12 cellular contexts compared by ENCODE assay signal in the genomic region with DNA sequence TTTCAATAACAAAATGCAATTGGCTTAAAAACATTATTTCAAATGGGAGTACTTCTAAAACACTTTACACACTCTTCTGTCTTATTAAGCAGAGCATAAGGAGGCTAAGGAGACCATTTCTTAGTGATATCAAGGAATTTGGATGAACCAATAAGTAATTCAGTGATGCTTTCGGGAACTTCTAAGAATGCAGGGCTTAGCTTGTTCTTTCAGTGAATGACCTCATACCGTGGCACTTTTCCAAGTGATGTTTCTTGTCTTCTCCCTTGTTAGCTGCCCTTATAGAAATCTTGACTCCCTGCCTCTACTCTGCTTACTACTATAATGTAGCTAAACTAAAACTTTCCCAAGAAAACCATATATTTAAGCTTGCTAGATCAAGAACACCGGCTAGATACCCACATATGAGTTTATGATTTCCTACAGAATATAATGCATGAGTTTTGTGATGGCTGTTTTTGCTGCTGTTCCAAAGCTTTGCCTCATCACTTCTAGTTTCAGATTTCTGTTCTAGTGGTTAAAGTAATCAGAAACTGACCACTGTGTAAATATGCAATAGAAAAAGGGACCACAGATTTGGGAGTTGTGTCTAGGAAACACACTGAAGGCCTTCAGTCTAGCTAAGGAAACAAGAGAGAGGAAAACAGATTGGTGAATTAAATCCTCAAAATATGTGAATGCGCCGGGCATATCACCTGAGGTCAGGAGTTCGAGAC. TPM values are rescaled to one million over a fixed set of nuclear protein-coding genes. Genes with fewer than 3 reads are reported as not detected.
A peak's percentile ranks its signal among the peaks of the same experiment; 100 is the strongest.
DNase-seq lines count a peak whose midpoint lies in the region; TF ChIP-seq lines count a peak whose summit lies in the region.
"Had no signal": no experiment of that assay in that cellular context is flagged by ENCODE, and none has a peak within 500 bp of the region (broad histone marks: within the 10 kb centered on the region; RNA-seq: fewer than 3 reads in every experiment).

No MANE protein-coding gene starts in this region.

- H3K4me3 ChIP-seq in GM23248 (no peak overlapping the region), osteoblast (ENCODE audit: insufficient read depth, low read length) (no peak overlapping the region)
- H3K4me3 ChIP-seq: sigmoid colon, thyroid gland had no signal

- H3K4me2 ChIP-seq in GM23248 (ENCODE audit: unreplicated experiment) (no peak overlapping the region), osteoblast (ENCODE audit: insufficient read depth, low read length) (peak overlapping the region; percentile 31)

- no peak overlapping the region for H2AFZ ChIP-seq in GM23248
- no peak overlapping the region for H2AFZ ChIP-seq in osteoblast (ENCODE audit: low read length)

- in situ Hi-C loops in GM23248 (cut with MboI) = no loop called here

- H4K20me1 ChIP-seq in GM23248 (ENCODE audit: insufficient read depth) (no peaks in the 10 kb centered on the region), osteoblast (ENCODE audit: insufficient read depth, low read length) (no peaks in the 10 kb centered on the region)

- peaks cover 4% of the 10 kb centered on the region; the same call in 1 of the 2 replicates for H3K4me1 ChIP-seq in GM23248 (ENCODE audit: insufficient read depth)
- H3K4me1 ChIP-seq in osteoblast (ENCODE audit: insufficient read depth, low read length) = peaks cover 7% of the 10 kb centered on the region
- H3K4me1 ChIP-seq: thyroid gland had no signal

- peak; percentile 81 for DNase-seq in GM23248
- DNase-seq in RPMI8226 = peak; percentile 16
- DNase-seq in fibroblast of gingiva (ENCODE audit: low read depth) = peak; percentile 76
- no peak for DNase-seq in osteoblast (ENCODE audit: insufficient read length, low spot score, missing footprints)
- no peak for DNase-seq in activated gamma-delta T cell (lab: John Stamatoyannopoulos, UW)
- no peak for DNase-seq in stimulated activated naive CD4-positive, alpha-beta T cell (lab: John Stamatoyannopoulos, UW)
- no peak for DNase-seq in activated CD8-positive, alpha-beta memory T cell treated with anti-CD3 and anti-CD28 coated beads, Interleukin-2, amount 50 U/mL, for 48 hours
- DNase-seq in epidermal melanocyte (ENCODE audit: insufficient read length, low spot score) = no peak
- DNase-seq: Calu3, NCI-H187 treated with DMSO at 0.1 percent for 48 hours, sigmoid colon, thyroid gland had no signal

- TF ChIP-seq CTCF in osteoblast (IDR thresholded peaks at IDR 0.05; ENCODE audit: extremely low read depth, low read depth, low read length) = no peak

- WGBS in GM23248 (ENCODE audit: low coverage in 1 of 2, low lambda C conversion rate in 2 of 2, missing lambda C conversion rate in 2 of 2), 2 experiments = 60 to 61% methylated on average over 6 of the region's 6 CpGs

- no peaks in the 10 kb centered on the region for H3K27me3 ChIP-seq in GM23248 (replicated peaks; ENCODE audit: insufficient read depth)
- no peaks in the 10 kb centered on the region for H3K27me3 ChIP-seq in osteoblast (ENCODE audit: insufficient read depth, low read length)
- H3K27me3 ChIP-seq: sigmoid colon, thyroid gland had no signal

- peaks cover 8% of the 10 kb centered on the region; the same call in 1 of the 2 replicates for H3K36me3 ChIP-seq in GM23248 (ENCODE audit: low read depth)
- no peaks in the 10 kb centered on the region for H3K36me3 ChIP-seq in osteoblast (ENCODE audit: insufficient read depth, low read length)

- H3F3A ChIP-seq in GM23248 (ENCODE audit: insufficient read depth) = peaks cover 4% of the 10 kb centered on the region; the same call in 1 of the 2 replicates

- H3K9me3 ChIP-seq in GM23248 (ENCODE audit: low read depth) (no peaks in the 10 kb centered on the region), osteoblast (ENCODE audit: low read depth, low read length) (no peaks in the 10 kb centered on the region)
- H3K9me3 ChIP-seq: sigmoid colon, thyroid gland had no signal

- no peaks in the 10 kb centered on the region for H3K9me2 ChIP-seq in GM23248 (ENCODE audit: insufficient read depth)

- H3K79me2 ChIP-seq in GM23248 (ENCODE audit: insufficient read depth) (no peaks in the 10 kb centered on the region), osteoblast (ENCODE audit: insufficient read depth, low read length) (no peaks in the 10 kb centered on the region)

- H3K27ac ChIP-seq in GM23248 (no peak overlapping the region), osteoblast (ENCODE audit: low read depth, low read length) (no peak overlapping the region)
- H3K27ac ChIP-seq: thyroid gland had no signal

- no peak overlapping the region for H3K9ac ChIP-seq in GM23248

RNA-seq across cellular contexts. Expression of a gene that starts 37.5 kb away (rescaled TPM):
- not detected in 2 replicates for total RNA-seq in GM23248 (2014; rRNA removed; shearing (Covaris generic))
- not detected in 2 replicates for polyA plus RNA-seq in GM23248 (2016; fragmentation: Nextera tagmentation; extraction: Ambion mirVana)
- 0.72 and 1.2 TPM in 2 replicates for total RNA-seq in osteoblast

RNA-seq across cellular contexts. Expression of a gene that starts 50.9 kb away (rescaled TPM):
- total RNA-seq in GM23248 (2014; rRNA removed; shearing (Covaris generic)) = 1.4 and 1.5 TPM in 2 replicates
- 1.2 and 1.5 TPM in 2 replicates for polyA plus RNA-seq in GM23248 (2016; fragmentation: Nextera tagmentation; extraction: Ambion mirVana)
- 9.0 and 10.9 TPM in 2 replicates for total RNA-seq in osteoblast

RNA-seq across cellular contexts. Expression of a gene that starts 51.0 kb away (rescaled TPM):
- 460 and 520 TPM in 2 replicates for total RNA-seq in GM23248 (2014; rRNA removed; shearing (Covaris generic))
- 1,046 and 1,073 TPM in 2 replicates for polyA plus RNA-seq in GM23248 (2016; fragmentation: Nextera tagmentation; extraction: Ambion mirVana)
- total RNA-seq in osteoblast = 710 and 869 TPM in 2 replicates

Comparison
In these comparisons a context has a peak if more than half of its experiments do, and no peak if none do; other contexts are left out.
1. DNase-seq: peak in GM23248 (single experiment), RPMI8226 (single experiment) and fibroblast of gingiva (single experiment); none in osteoblast (single experiment), activated gamma-delta T cell (single experiment), stimulated activated naive CD4-positive, alpha-beta T cell (0 of 6), activated CD8-positive, alpha-beta memory T cell treated with anti-CD3 and anti-CD28 coated beads, Interleukin-2, amount 50 U/mL, for 48 hours (single experiment) and epidermal melanocyte (single experiment).